1 cellular context compared by ENCODE assay signal in genomic region chrX:2863646-2864045, GRCh38.
TF ChIP-seq lines count a peak whose summit lies in the region.

No MANE protein-coding gene starts in this region.

TF ChIP-seq in WTC11, 78 proteins besides CTCF, POLR2A, EP300 and RAD21 (continued from another document):
- TF ChIP-seq, protein P1, sequence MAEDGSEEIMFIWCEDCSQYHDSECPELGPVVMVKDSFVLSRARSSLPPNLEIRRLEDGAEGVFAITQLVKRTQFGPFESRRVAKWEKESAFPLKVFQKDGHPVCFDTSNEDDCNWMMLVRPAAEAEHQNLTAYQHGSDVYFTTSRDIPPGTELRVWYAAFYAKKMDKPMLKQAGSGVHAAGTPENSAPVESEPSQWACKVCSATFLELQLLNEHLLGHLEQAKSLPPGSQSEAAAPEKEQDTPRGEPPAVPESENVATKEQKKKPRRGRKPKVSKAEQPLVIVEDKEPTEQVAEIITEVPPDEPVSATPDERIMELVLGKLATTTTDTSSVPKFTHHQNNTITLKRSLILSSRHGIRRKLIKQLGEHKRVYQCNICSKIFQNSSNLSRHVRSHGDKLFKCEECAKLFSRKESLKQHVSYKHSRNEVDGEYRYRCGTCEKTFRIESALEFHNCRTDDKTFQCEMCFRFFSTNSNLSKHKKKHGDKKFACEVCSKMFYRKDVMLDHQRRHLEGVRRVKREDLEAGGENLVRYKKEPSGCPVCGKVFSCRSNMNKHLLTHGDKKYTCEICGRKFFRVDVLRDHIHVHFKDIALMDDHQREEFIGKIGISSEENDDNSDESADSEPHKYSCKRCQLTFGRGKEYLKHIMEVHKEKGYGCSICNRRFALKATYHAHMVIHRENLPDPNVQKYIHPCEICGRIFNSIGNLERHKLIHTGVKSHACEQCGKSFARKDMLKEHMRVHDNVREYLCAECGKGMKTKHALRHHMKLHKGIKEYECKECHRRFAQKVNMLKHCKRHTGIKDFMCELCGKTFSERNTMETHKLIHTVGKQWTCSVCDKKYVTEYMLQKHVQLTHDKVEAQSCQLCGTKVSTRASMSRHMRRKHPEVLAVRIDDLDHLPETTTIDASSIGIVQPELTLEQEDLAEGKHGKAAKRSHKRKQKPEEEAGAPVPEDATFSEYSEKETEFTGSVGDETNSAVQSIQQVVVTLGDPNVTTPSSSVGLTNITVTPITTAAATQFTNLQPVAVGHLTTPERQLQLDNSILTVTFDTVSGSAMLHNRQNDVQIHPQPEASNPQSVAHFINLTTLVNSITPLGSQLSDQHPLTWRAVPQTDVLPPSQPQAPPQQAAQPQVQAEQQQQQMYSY (CRISPR knock-in tag; IDR thresholded peaks at IDR 0.05) = no peak
- TF ChIP-seq NR2C2 (CRISPR knock-in tag; IDR thresholded peaks at IDR 0.05) (no peak), TEAD4 (CRISPR knock-in tag; IDR thresholded peaks at IDR 0.05) (no peak), FOXP4 (CRISPR knock-in tag; IDR thresholded peaks at IDR 0.05) (no peak), KAT7 (CRISPR knock-in tag; IDR thresholded peaks at IDR 0.05; ENCODE audit: borderline replicate concordance) (no peak), SOX15 (CRISPR knock-in tag; IDR thresholded peaks at IDR 0.05) (no peak)
- TF ChIP-seq, protein P2, sequence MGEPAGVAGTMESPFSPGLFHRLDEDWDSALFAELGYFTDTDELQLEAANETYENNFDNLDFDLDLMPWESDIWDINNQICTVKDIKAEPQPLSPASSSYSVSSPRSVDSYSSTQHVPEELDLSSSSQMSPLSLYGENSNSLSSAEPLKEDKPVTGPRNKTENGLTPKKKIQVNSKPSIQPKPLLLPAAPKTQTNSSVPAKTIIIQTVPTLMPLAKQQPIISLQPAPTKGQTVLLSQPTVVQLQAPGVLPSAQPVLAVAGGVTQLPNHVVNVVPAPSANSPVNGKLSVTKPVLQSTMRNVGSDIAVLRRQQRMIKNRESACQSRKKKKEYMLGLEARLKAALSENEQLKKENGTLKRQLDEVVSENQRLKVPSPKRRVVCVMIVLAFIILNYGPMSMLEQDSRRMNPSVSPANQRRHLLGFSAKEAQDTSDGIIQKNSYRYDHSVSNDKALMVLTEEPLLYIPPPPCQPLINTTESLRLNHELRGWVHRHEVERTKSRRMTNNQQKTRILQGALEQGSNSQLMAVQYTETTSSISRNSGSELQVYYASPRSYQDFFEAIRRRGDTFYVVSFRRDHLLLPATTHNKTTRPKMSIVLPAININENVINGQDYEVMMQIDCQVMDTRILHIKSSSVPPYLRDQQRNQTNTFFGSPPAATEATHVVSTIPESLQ (CRISPR knock-in tag; IDR thresholded peaks at IDR 0.05) = no peak
- TF ChIP-seq, protein P3, sequence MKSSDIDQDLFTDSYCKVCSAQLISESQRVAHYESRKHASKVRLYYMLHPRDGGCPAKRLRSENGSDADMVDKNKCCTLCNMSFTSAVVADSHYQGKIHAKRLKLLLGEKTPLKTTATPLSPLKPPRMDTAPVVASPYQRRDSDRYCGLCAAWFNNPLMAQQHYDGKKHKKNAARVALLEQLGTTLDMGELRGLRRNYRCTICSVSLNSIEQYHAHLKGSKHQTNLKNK (CRISPR knock-in tag; IDR thresholded peaks at IDR 0.05) = no peak
